In the genomic region with DNA sequence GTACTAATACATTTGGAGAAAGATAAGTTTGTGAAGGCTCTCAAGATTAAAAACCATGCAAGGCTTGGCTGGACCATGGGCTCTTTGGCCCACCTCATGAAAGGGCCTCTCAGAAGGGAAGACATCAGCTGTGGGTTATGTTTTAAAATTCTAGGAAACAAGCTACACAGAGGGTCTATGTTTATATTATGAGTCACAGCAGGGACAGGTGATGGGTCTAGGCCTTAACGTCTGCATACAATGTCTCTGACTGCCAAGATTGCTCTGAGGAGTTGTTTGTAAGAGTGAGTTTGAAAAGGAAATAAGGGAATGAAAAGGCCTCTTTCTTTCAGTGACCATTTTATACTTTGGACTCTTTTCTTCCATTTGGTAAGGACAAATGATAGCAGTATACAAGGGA, we compare ENCODE assay signal across 24 cellular contexts.
"Had no signal": no experiment of that assay in that cellular context is flagged by ENCODE, and none has a peak within 500 bp of the region (broad histone marks: within the 10 kb centered on the region; RNA-seq: fewer than 3 reads in every experiment).

No MANE protein-coding gene starts in this region.

- ATAC-seq: naive thymus-derived CD8-positive, alpha-beta T cell; right lobe of liver; stimulated activated naive B cell treated with anti-CD40 and anti-IgM and Interleukin-4, amounts not matched to agents 10 μg/mL and 1 μg/mL and 100 μg/mL, for 72 hours; stimulated activated naive CD8-positive, alpha-beta T cell treated with anti-CD3 and anti-CD28 coated beads, Interleukin-15, Interleukin-2, amounts not matched to agents 100 U/mL and 50 U/mL, for 24 hours had no signal

- H3K36me3 ChIP-seq: left ventricle myocardium inferior, neural progenitor cell, neutrophil, right atrium auricular region, right lobe of liver, suprapubic skin, thoracic aorta, tibial nerve, uterus had no signal

- H2AFZ ChIP-seq: hepatocyte, neural progenitor cell, parathyroid adenoma had no signal

- H3K4me1 ChIP-seq: left ventricle myocardium inferior, neural progenitor cell, parathyroid adenoma, right atrium auricular region, right lobe of liver, suprapubic skin, tibial nerve, uterus had no signal

- DNase-seq: islet precursor cell; left ventricle myocardium inferior; mesendoderm; naive thymus-derived CD8-positive, alpha-beta T cell; nephron progenitor cell; occipital lobe; right lobe of liver; stimulated activated CD4-positive, alpha-beta T cell treated with anti-CD3 and anti-CD28 coated beads, Interleukin-12 subunit alpha, Interleukin-12 subunit beta, amount 100 ng/mL, for 4 hours; stimulated activated CD4-positive, alpha-beta T cell treated with anti-CD3 and anti-CD28 coated beads, Interleukin-15, amount 100 ng/mL, for 24 hours; stimulated activated CD4-positive, alpha-beta T cell treated with anti-CD3 and anti-CD28 coated beads, Interleukin-2, amount 100 ng/mL, for 24 hours; stimulated activated CD4-positive, alpha-beta T cell treated with anti-CD3 and anti-CD28 coated beads, Interleukin-4, amount 100 ng/mL, for 1 hour; stimulated activated naive B cell treated with anti-CD40 and anti-IgM and Interleukin-4, amounts not matched to agents 10 μg/mL and 1 μg/mL and 100 μg/mL, for 72 hours; stimulated activated naive CD8-positive, alpha-beta T cell treated with anti-CD3 and anti-CD28 coated beads, Interleukin-15, Interleukin-2, amounts not matched to agents 100 U/mL and 50 U/mL, for 24 hours; uterus had no signal

- H3K27me3 ChIP-seq: hepatocyte, neural progenitor cell, neutrophil, right atrium auricular region, right lobe of liver, suprapubic skin, tibial nerve had no signal

- H3K4me2 ChIP-seq: hepatocyte, neural progenitor cell had no signal

- H3K27ac ChIP-seq: hepatocyte, left ventricle myocardium inferior, neural progenitor cell, neutrophil, parathyroid adenoma, right atrium auricular region, right lobe of liver, skin epidermis, suprapubic skin, thoracic aorta, tibial nerve, uterus had no signal

- H3K9ac ChIP-seq: neural progenitor cell, parathyroid adenoma had no signal

- H3K79me2 ChIP-seq: hepatocyte, parathyroid adenoma had no signal

- H3K9me3 ChIP-seq: left ventricle myocardium inferior, neutrophil, right atrium auricular region, right lobe of liver, suprapubic skin, thoracic aorta, tibial nerve, uterus had no signal

- H3K4me3 ChIP-seq: hepatocyte, left ventricle myocardium inferior, lung, neural progenitor cell, right atrium auricular region, right lobe of liver, skin epidermis, suprapubic skin, thoracic aorta, tibial nerve, uterus had no signal
